Comparison of ENCODE assay signal across 21 cellular contexts in the genomic region with DNA sequence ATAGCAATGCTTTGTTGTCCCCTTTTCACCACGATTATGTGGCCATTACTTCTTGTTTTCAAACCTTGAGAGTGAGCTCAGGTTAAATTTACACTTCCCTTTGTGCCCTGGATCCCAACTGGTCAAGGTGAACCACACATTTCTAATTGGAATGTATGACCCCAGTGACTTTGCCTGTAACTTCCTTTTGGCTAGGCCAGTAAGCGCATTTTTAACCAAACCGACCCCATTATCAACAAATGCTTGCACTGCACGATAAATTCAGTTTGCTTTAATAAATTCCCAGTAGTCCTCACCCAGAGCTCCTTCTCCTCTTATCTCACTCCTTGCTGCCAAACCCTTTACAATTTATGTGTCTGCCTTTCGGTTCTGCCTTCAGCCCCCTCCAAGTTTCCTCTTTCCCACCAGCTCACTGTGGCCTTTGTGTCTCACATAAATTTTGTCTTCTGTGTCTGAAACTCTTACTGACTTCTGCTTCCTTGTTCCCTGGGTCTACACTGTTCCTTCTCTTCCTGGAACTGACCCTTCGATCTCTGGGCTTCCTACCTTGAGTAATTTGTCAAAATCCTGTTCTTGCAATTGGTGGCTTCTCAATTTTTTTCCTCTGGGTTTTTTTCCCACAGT. TPM values are rescaled to one million over a fixed set of nuclear protein-coding genes. Genes with fewer than 3 reads are reported as not detected.
DNase-seq lines count a peak whose midpoint lies in the region; ATAC-seq and TF ChIP-seq lines count a peak whose summit lies in the region.
"Had no signal": no experiment of that assay in that cellular context is flagged by ENCODE, and none has a peak within 500 bp of the region (broad histone marks: within the 10 kb centered on the region; RNA-seq: fewer than 3 reads in every experiment).

No MANE protein-coding gene starts in this region.

- H3K27ac Mint-ChIP-seq in GM23338 (no peak overlapping the region), nephron (peak overlapping the region in 2 of 3 experiments; percentile 4 to 74)
- H3K27ac Mint-ChIP-seq in activated CD8-positive, alpha-beta T cell treated with anti-CD3 and anti-CD28 coated beads, Interleukin-2, amount 10 ng/mL, durations not matched to agents 7 days and 5 days: no peak overlapping the region
- H3K27ac Mint-ChIP-seq: activated CD4-positive, alpha-beta T cell treated with anti-CD3 and anti-CD28 coated beads, Interleukin-2, amount 10 ng/mL, durations not matched to agents 24 days and 14 days; activated T-helper 2 cell treated with anti-CD3 and anti-CD28 coated beads, Interferon-gamma antibody, Interleukin-2, Interleukin-4, amounts not matched to agents 10 μg/mL and 5 μg/mL and 100 μg/mL, durations not matched to agents 14 hours and 24 hours and 36 hours; CD8-positive, alpha-beta T cell had no signal

- ATAC-seq in GM23338: no peak
- ATAC-seq in activated CD8-positive, alpha-beta T cell treated with anti-CD3 and anti-CD28 coated beads, Interleukin-2, amount 10 ng/mL, durations not matched to agents 7 days and 5 days: no peak
- ATAC-seq in GM21423 (IDR thresholded peaks at IDR 0.05; ENCODE audit: unreplicated experiment): no peak
- ATAC-seq: CD8-positive, alpha-beta T cell; psoas muscle had no signal

- H3K79me2 ChIP-seq in GM23338 (replicated peaks; ENCODE audit: insufficient read depth): no peaks in the 10 kb centered on the region

- CTCF ChIA-PET in activated CD8-positive, alpha-beta T cell treated with anti-CD3 and anti-CD28 coated beads, Interleukin-2, amount 10 ng/mL, durations not matched to agents 7 days and 5 days (lab: Charles Lee): no interaction called here

- H3K27me3 Mint-ChIP-seq in GM23338 (ENCODE audit: insufficient read depth, low read depth, poor library complexity): peaks cover 2% of the 10 kb centered on the region
- H3K27me3 Mint-ChIP-seq in nephron (ENCODE audit: low read depth): no peaks in the 10 kb centered on the region
- peaks cover 4% of the 10 kb centered on the region for H3K27me3 Mint-ChIP-seq in activated CD8-positive, alpha-beta T cell treated with anti-CD3 and anti-CD28 coated beads, Interleukin-2, amount 10 ng/mL, durations not matched to agents 7 days and 5 days (ENCODE audit: low read depth)
- H3K27me3 Mint-ChIP-seq: activated CD4-positive, alpha-beta T cell treated with anti-CD3 and anti-CD28 coated beads, Interleukin-2, amount 10 ng/mL, durations not matched to agents 24 days and 14 days had no signal

- H3K36me3 ChIP-seq in GM23338 (ENCODE audit: insufficient read depth): no peaks in the 10 kb centered on the region
- no peaks in the 10 kb centered on the region for H3K36me3 ChIP-seq in esophagus muscularis mucosa
- H3K36me3 ChIP-seq: brain microvascular endothelial cell had no signal

- TF ChIP-seq CTCF in GM23338 (conservative IDR thresholded peaks at IDR 0.05; ENCODE audit: low read depth in 2 of 2): no peak
- TF ChIP-seq CTCF in esophagus muscularis mucosa (IDR thresholded peaks at IDR 0.05): no peak
- no peak for TF ChIP-seq CTCF in nephron (IDR thresholded peaks at IDR 0.05; ENCODE audit: unreplicated experiment in 3 of 3)

- H3K4me1 ChIP-seq in GM23338 (ENCODE audit: insufficient read depth) (no peaks in the 10 kb centered on the region), esophagus muscularis mucosa (no peaks in the 10 kb centered on the region)
- H3K4me1 ChIP-seq: psoas muscle had no signal

- POLR2A ChIA-PET in activated CD8-positive, alpha-beta T cell treated with anti-CD3 and anti-CD28 coated beads, Interleukin-2, amount 10 ng/mL, durations not matched to agents 7 days and 5 days (lab: Charles Lee): interaction anchor here (0.6 kb wide), 1 partner anchor 492 kb away, joined by 3 read pairs; no protein-coding TSS in a partner anchor

- H3K4me3 Mint-ChIP-seq in GM23338 (no peak overlapping the region), nephron (no peak overlapping the region)
- H3K4me3 Mint-ChIP-seq in activated CD8-positive, alpha-beta T cell treated with anti-CD3 and anti-CD28 coated beads, Interleukin-2, amount 10 ng/mL, durations not matched to agents 7 days and 5 days: no peak overlapping the region
- H3K4me3 Mint-ChIP-seq: activated CD4-positive, alpha-beta T cell treated with anti-CD3 and anti-CD28 coated beads, Interleukin-2, amount 10 ng/mL, durations not matched to agents 24 days and 14 days; CD8-positive, alpha-beta T cell had no signal

- no peak for TF ChIP-seq EP300 in esophagus muscularis mucosa (IDR thresholded peaks at IDR 0.05)

- no peak overlapping the region for H3K4me2 ChIP-seq in GM23338
- H3K4me2 ChIP-seq: smooth muscle cell had no signal

- 0 out of 2 replicates have a peak overlapping the region, but pooled peaks have one; percentile 7 for H2AFZ ChIP-seq in GM23338

- H3K4me1 Mint-ChIP-seq in GM23338: no peaks in the 10 kb centered on the region
- peaks cover 14% of the 10 kb centered on the region for H3K4me1 Mint-ChIP-seq in nephron
- H3K4me1 Mint-ChIP-seq in activated CD8-positive, alpha-beta T cell treated with anti-CD3 and anti-CD28 coated beads, Interleukin-2, amount 10 ng/mL, durations not matched to agents 7 days and 5 days (ENCODE audit: low read depth): peaks cover 2% of the 10 kb centered on the region

- H3K36me3 Mint-ChIP-seq in GM23338 (ENCODE audit: low read depth) (no peaks in the 10 kb centered on the region; the same call in 2 of the 3 replicates), nephron (ENCODE audit: low read depth) (peaks cover 3% of the 10 kb centered on the region)
- no peaks in the 10 kb centered on the region for H3K36me3 Mint-ChIP-seq in activated CD8-positive, alpha-beta T cell treated with anti-CD3 and anti-CD28 coated beads, Interleukin-2, amount 10 ng/mL, durations not matched to agents 7 days and 5 days (ENCODE audit: low read depth)
- H3K36me3 Mint-ChIP-seq: CD8-positive, alpha-beta T cell had no signal

- H3K9me3 Mint-ChIP-seq in GM23338 (no peaks in the 10 kb centered on the region; the same call in 2 of the 3 replicates), nephron (peaks cover 2% of the 10 kb centered on the region)
- H3K9me3 Mint-ChIP-seq in activated CD8-positive, alpha-beta T cell treated with anti-CD3 and anti-CD28 coated beads, Interleukin-2, amount 10 ng/mL, durations not matched to agents 7 days and 5 days (ENCODE audit: insufficient read depth): no peaks in the 10 kb centered on the region
- H3K9me3 Mint-ChIP-seq: activated T-helper 2 cell treated with anti-CD3 and anti-CD28 coated beads, Interferon-gamma antibody, Interleukin-2, Interleukin-4, amounts not matched to agents 10 μg/mL and 5 μg/mL and 100 μg/mL, durations not matched to agents 14 hours and 24 hours and 36 hours; CD8-positive, alpha-beta T cell had no signal

- H3K27ac ChIP-seq in GM23338 (ENCODE audit: low read depth) (no peak overlapping the region), esophagus muscularis mucosa (replicated peaks in 1 of 4) (no peak overlapping the region)
- H3K27ac ChIP-seq: brain microvascular endothelial cell, psoas muscle had no signal

- TF ChIP-seq POLR2A in esophagus muscularis mucosa (IDR thresholded peaks at IDR 0.05; ENCODE audit: low read depth): no peak

- H4K20me1 ChIP-seq in GM23338 (replicated peaks; ENCODE audit: insufficient read depth): no peaks in the 10 kb centered on the region

- intact Hi-C loops in esophagus muscularis mucosa (cut with DNase I): no loop called here

- H3F3A ChIP-seq in GM23338 (replicated peaks; ENCODE audit: low read depth): no peaks in the 10 kb centered on the region

- no peaks in the 10 kb centered on the region for H3K9me3 ChIP-seq in esophagus muscularis mucosa
- H3K9me3 ChIP-seq: psoas muscle had no signal

- DNase-seq in GM23338 (ENCODE audit: low spot score) (no peak), NOMO-1 (lab: John Stamatoyannopoulos, UW; ENCODE audit: unreplicated experiment in 2 of 2) (peak; percentile 19 to 65), esophagus muscularis mucosa (ENCODE audit: extremely low spot score) (peak; percentile 26), NCI-H82 treated with DMSO at 0.1 percent for 48 hours (lab: John Stamatoyannopoulos, UW; ENCODE audit: unreplicated experiment) (no peak)
- no peak for DNase-seq in activated CD8-positive, alpha-beta T cell treated with anti-CD3 and anti-CD28 coated beads, Interleukin-2, amount 10 ng/mL, durations not matched to agents 7 days and 5 days
- DNase-seq in central memory CD4-positive, alpha-beta T cell: no peak
- DNase-seq: activated CD4-positive, alpha-beta T cell treated with anti-CD3 and anti-CD28 coated beads, Interleukin-2, amount 10 ng/mL, durations not matched to agents 24 days and 14 days; brain microvascular endothelial cell; CD8-positive, alpha-beta T cell; dermis blood vessel endothelial cell; DMS79; kidney; NCI-H146; NCI-H2227 treated with DMSO at 0.1 percent for 48 hours; NCI-H774; psoas muscle; stimulated activated CD4-positive, alpha-beta T cell treated with anti-CD3 and anti-CD28 coated beads, Interleukin-4, amount 100 ng/mL, for 1 hour had no signal

- no peaks in the 10 kb centered on the region for H3K27me3 ChIP-seq in GM23338 (ENCODE audit: insufficient read depth)
- H3K27me3 ChIP-seq in esophagus muscularis mucosa: no peaks in the 10 kb centered on the region
- H3K27me3 ChIP-seq: brain microvascular endothelial cell had no signal

- peaks cover 9% of the 10 kb centered on the region for H3K9me2 ChIP-seq in GM23338 (ENCODE audit: insufficient read depth)

- H3K4me3 ChIP-seq in GM23338: no peak overlapping the region
- no peak overlapping the region for H3K4me3 ChIP-seq in esophagus muscularis mucosa
- H3K4me3 ChIP-seq: psoas muscle, smooth muscle cell had no signal

- 81% methylated on average over 6 of the region's 6 CpGs for WGBS in esophagus muscularis mucosa

TF ChIP-seq in GM23338, 12 proteins besides CTCF, POLR2A, EP300 and RAD21 (continues in another document):
- TF ChIP-seq, protein P1, sequence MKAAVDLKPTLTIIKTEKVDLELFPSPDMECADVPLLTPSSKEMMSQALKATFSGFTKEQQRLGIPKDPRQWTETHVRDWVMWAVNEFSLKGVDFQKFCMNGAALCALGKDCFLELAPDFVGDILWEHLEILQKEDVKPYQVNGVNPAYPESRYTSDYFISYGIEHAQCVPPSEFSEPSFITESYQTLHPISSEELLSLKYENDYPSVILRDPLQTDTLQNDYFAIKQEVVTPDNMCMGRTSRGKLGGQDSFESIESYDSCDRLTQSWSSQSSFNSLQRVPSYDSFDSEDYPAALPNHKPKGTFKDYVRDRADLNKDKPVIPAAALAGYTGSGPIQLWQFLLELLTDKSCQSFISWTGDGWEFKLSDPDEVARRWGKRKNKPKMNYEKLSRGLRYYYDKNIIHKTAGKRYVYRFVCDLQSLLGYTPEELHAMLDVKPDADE (IDR thresholded peaks at IDR 0.05): no peak
- no peak for TF ChIP-seq CREB1 (CRISPR knock-in tag; IDR thresholded peaks at IDR 0.05; ENCODE audit: low read depth)
- TF ChIP-seq EZH2 (IDR thresholded peaks at IDR 0.05; ENCODE audit: low read depth, unreplicated experiment): no peak
- no peak for TF ChIP-seq POLR2AphosphoS5 (IDR thresholded peaks at IDR 0.05; ENCODE audit: low read depth)

RNA-seq across cellular contexts. Expression of gene TBXAS1, which starts 58.9 kb away (rescaled TPM):
- total RNA-seq in GM23338 (2014; rRNA removed; shearing (Covaris generic)): 1.0 TPM in 1 of 2 replicates, not detected in the other
- 0.89 and 1.3 TPM in 2 replicates for polyA plus RNA-seq in GM23338 (2016; fragmentation: Nextera tagmentation; extraction: Ambion mirVana)
- 10 to 100 TPM in 3 of 4 donors, 1 to 10 TPM in 1; 9.8 to 31.3 (median 13.5) TPM for total RNA-seq in esophagus muscularis mucosa
- total RNA-seq in activated CD8-positive, alpha-beta T cell treated with anti-CD3 and anti-CD28 coated beads, Interleukin-2, amount 10 ng/mL, durations not matched to agents 7 days and 5 days: 1 to 10 TPM; 1.6 to 2.0 TPM
- total RNA-seq: smooth muscle cell had no signal

Comparison
In these comparisons a context has a peak if more than half of its experiments do, and no peak if none do; other contexts are left out.
1. DNase-seq: peak in NOMO-1 (2 of 2) and esophagus muscularis mucosa (single experiment); none in GM23338 (single experiment), activated CD8-positive, alpha-beta T cell treated with anti-CD3 and anti-CD28 coated beads, Interleukin-2, amount 10 ng/mL, durations not matched to agents 7 days and 5 days (single experiment), central memory CD4-positive, alpha-beta T cell (single experiment) and NCI-H82 treated with DMSO at 0.1 percent for 48 hours (single experiment).
2. H3K27ac Mint-ChIP-seq: peak in nephron (2 of 3); none in GM23338 (single experiment) and activated CD8-positive, alpha-beta T cell treated with anti-CD3 and anti-CD28 coated beads, Interleukin-2, amount 10 ng/mL, durations not matched to agents 7 days and 5 days (single experiment).